Comparison of ENCODE assay signal across 23 cellular contexts in genomic region chr4:82433791-82434190, GRCh38. TPM values are rescaled to one million over a fixed set of nuclear protein-coding genes. Genes with fewer than 3 reads are reported as not detected.
A peak's percentile ranks its signal among the peaks of the same experiment; 100 is the strongest.
DNase-seq lines count a peak whose midpoint lies in the region; ATAC-seq, FAIRE-seq and TF ChIP-seq lines count a peak whose summit lies in the region.
"Had no signal": no experiment of that assay in that cellular context is flagged by ENCODE, and none has a peak within 500 bp of the region (broad histone marks: within the 10 kb centered on the region; RNA-seq: fewer than 3 reads in every experiment).

No MANE protein-coding gene starts in this region.

- POLR2A ChIA-PET in CD4-positive, alpha-beta T cell (lab: Charles Lee), result no interaction called here
- POLR2A ChIA-PET in activated CD8-positive, alpha-beta T cell treated with anti-CD3 and anti-CD28 coated beads, Interleukin-2, amount 10 ng/mL, durations not matched to agents 7 days and 5 days (lab: Charles Lee), result no interaction called here

- H3K9ac ChIP-seq in BLaER1 (no peak overlapping the region), iPS-20b (ENCODE audit: low read depth, low read length) (no peak overlapping the region; the same call in 1 of the 2 replicates), kidney (ENCODE audit: low read length in 2 of 2) (no peak overlapping the region)

- no peak overlapping the region for H3K4me3 ChIP-seq in BLaER1
- peak overlapping the region; percentile 27 for H3K4me3 ChIP-seq in iPS-20b (ENCODE audit: low read length)
- H3K4me3 ChIP-seq in kidney (ENCODE audit: low read length in 2 of 2), result no peak overlapping the region
- H3K4me3 ChIP-seq: coronary artery, psoas muscle, skin epidermis, tibial nerve had no signal

- no peaks in the 10 kb centered on the region for H3K27me3 ChIP-seq in BLaER1
- no peaks in the 10 kb centered on the region for H3K27me3 ChIP-seq in CD4-positive, alpha-beta T cell (ENCODE audit: control insufficient read depth, insufficient read depth, low read length)
- no peaks in the 10 kb centered on the region for H3K27me3 ChIP-seq in iPS-20b (ENCODE audit: insufficient read depth, low read length)
- H3K27me3 ChIP-seq: tibial nerve had no signal

- H3K27ac ChIP-seq in BLaER1, result no peak overlapping the region
- H3K27ac ChIP-seq in CD4-positive, alpha-beta T cell (ENCODE audit: low read depth, low read length), result no peak overlapping the region
- no peak overlapping the region for H3K27ac ChIP-seq in iPS-20b (ENCODE audit: low read length)
- H3K27ac ChIP-seq in kidney (ENCODE audit: low read depth in 2 of 2, low read length in 2 of 2), result no peak overlapping the region
- H3K27ac ChIP-seq: coronary artery, psoas muscle, SK-N-MC, skin epidermis, tibial nerve had no signal

- H3K36me3 ChIP-seq in BLaER1, result peaks cover 56% of the 10 kb centered on the region
- H3K36me3 ChIP-seq in iPS-20b (ENCODE audit: insufficient read depth, low read depth, low read length), result peaks cover 28% of the 10 kb centered on the region
- H3K36me3 ChIP-seq in kidney (ENCODE audit: control insufficient read depth in 1 of 2, insufficient read depth in 2 of 2, low read length in 2 of 2), result no peaks in the 10 kb centered on the region
- H3K36me3 ChIP-seq: tibial nerve had no signal

- no peak for DNase-seq in CD4-positive, alpha-beta T cell
- DNase-seq in activated CD8-positive, alpha-beta T cell treated with anti-CD3 and anti-CD28 coated beads, Interleukin-2, amount 10 ng/mL, durations not matched to agents 7 days and 5 days, result no peak
- DNase-seq in kidney (no peak), medulla oblongata (ENCODE audit: extremely low spot score) (no peak), SKM-1 treated with dmso at 0.1 percent for 144 hours (lab: John Stamatoyannopoulos, UW; ENCODE audit: unreplicated experiment) (no peak)
- DNase-seq: DMS79 treated with DMSO at 0.1 percent for 48 hours; H7; immature natural killer cell; left ventricle myocardium superior; NCI-H1105; NCI-H510A treated with DMSO at 0.1 percent for 48 hours; psoas muscle; RPMI8226; stimulated activated CD4-positive, alpha-beta T cell treated with anti-CD3 and anti-CD28 coated beads, Interleukin-2, amount 100 ng/mL, for 24 hours; stimulated activated naive CD4-positive, alpha-beta T cell treated with Interleukin-2 at 50 U/mL for 16 hours; T1000 had no signal

- CTCF ChIA-PET in CD4-positive, alpha-beta T cell (lab: Charles Lee), result no interaction called here
- CTCF ChIA-PET in activated CD8-positive, alpha-beta T cell treated with anti-CD3 and anti-CD28 coated beads, Interleukin-2, amount 10 ng/mL, durations not matched to agents 7 days and 5 days (lab: Charles Lee), result no interaction called here

- H3K4me1 ChIP-seq in BLaER1, result peaks cover 31% of the 10 kb centered on the region
- H3K4me1 ChIP-seq in iPS-20b (ENCODE audit: insufficient read depth, low read length), result peaks cover 22% of the 10 kb centered on the region
- H3K4me1 ChIP-seq in kidney (ENCODE audit: control insufficient read depth in 1 of 2, insufficient read depth in 1 of 2, low read depth in 1 of 2, low read length in 2 of 2), result peaks cover 7 to 19% of the 10 kb centered on the region in 2 donors

- ATAC-seq in CD4-positive, alpha-beta T cell (ENCODE audit: poor library complexity), result no peak
- no peak for ATAC-seq in activated CD8-positive, alpha-beta T cell treated with anti-CD3 and anti-CD28 coated beads, Interleukin-2, amount 10 ng/mL, durations not matched to agents 7 days and 5 days
- ATAC-seq: left ventricle myocardium superior, psoas muscle had no signal

- peaks cover under 1% of the 10 kb centered on the region; the same call in 1 of the 2 replicates for H3K9me3 ChIP-seq in BLaER1
- H3K9me3 ChIP-seq in CD4-positive, alpha-beta T cell (ENCODE audit: control insufficient read depth, low read length), result no peaks in the 10 kb centered on the region
- H3K9me3 ChIP-seq in iPS-20b (ENCODE audit: insufficient read depth, low read depth, low read length), result no peaks in the 10 kb centered on the region
- H3K9me3 ChIP-seq in kidney (ENCODE audit: control insufficient read depth in 1 of 2, low read length in 2 of 2), result no peaks in the 10 kb centered on the region
- H3K9me3 ChIP-seq: psoas muscle, tibial nerve had no signal

- peaks cover 65% of the 10 kb centered on the region for H3K36me3 Mint-ChIP-seq in CD4-positive, alpha-beta T cell (ENCODE audit: low read depth)
- H3K36me3 Mint-ChIP-seq in activated CD8-positive, alpha-beta T cell treated with anti-CD3 and anti-CD28 coated beads, Interleukin-2, amount 10 ng/mL, durations not matched to agents 7 days and 5 days (ENCODE audit: low read depth), result peaks cover 55% of the 10 kb centered on the region

- intact Hi-C loops in CD4-positive, alpha-beta T cell (cut with DNase I, micrococcal nuclease), result loop anchor here in 1 of 2 experiments (5.0 to 10.0 kb wide), 4 partner anchors 469 to 1051 kb away; partner anchors contain the start of genes ABRAXAS1, COPS4, HELQ and MRPS18C
- intact Hi-C loops in kidney (cut with DNase I), result no loop called here

- H3K27me3 Mint-ChIP-seq in CD4-positive, alpha-beta T cell, result peaks cover 4% of the 10 kb centered on the region
- no peaks in the 10 kb centered on the region for H3K27me3 Mint-ChIP-seq in activated CD8-positive, alpha-beta T cell treated with anti-CD3 and anti-CD28 coated beads, Interleukin-2, amount 10 ng/mL, durations not matched to agents 7 days and 5 days (ENCODE audit: low read depth)

- H3K4me2 ChIP-seq in BLaER1, result peak overlapping the region; percentile 9; the same call in 1 of the 2 replicates

- no peak overlapping the region for H3K27ac Mint-ChIP-seq in CD4-positive, alpha-beta T cell
- H3K27ac Mint-ChIP-seq in activated CD8-positive, alpha-beta T cell treated with anti-CD3 and anti-CD28 coated beads, Interleukin-2, amount 10 ng/mL, durations not matched to agents 7 days and 5 days, result peak overlapping the region; percentile 18

- H3K9me3 Mint-ChIP-seq in CD4-positive, alpha-beta T cell, result no peaks in the 10 kb centered on the region
- no peaks in the 10 kb centered on the region for H3K9me3 Mint-ChIP-seq in activated CD8-positive, alpha-beta T cell treated with anti-CD3 and anti-CD28 coated beads, Interleukin-2, amount 10 ng/mL, durations not matched to agents 7 days and 5 days (ENCODE audit: insufficient read depth)
- H3K9me3 Mint-ChIP-seq: immature natural killer cell had no signal

- TF ChIP-seq CTCF in CD4-positive, alpha-beta T cell (IDR thresholded peaks at IDR 0.05), result no peak
- TF ChIP-seq CTCF in kidney (IDR thresholded peaks at IDR 0.05; ENCODE audit: borderline replicate concordance, extremely low read depth, insufficient read depth), result no peak

- peak overlapping the region; percentile 52 for H3K4me3 Mint-ChIP-seq in CD4-positive, alpha-beta T cell
- no peak overlapping the region for H3K4me3 Mint-ChIP-seq in activated CD8-positive, alpha-beta T cell treated with anti-CD3 and anti-CD28 coated beads, Interleukin-2, amount 10 ng/mL, durations not matched to agents 7 days and 5 days

- peaks cover 83% of the 10 kb centered on the region for H4K20me1 ChIP-seq in BLaER1

- H3K4me1 Mint-ChIP-seq in CD4-positive, alpha-beta T cell (ENCODE audit: low read depth), result peaks cover 76% of the 10 kb centered on the region
- peaks cover 47% of the 10 kb centered on the region for H3K4me1 Mint-ChIP-seq in activated CD8-positive, alpha-beta T cell treated with anti-CD3 and anti-CD28 coated beads, Interleukin-2, amount 10 ng/mL, durations not matched to agents 7 days and 5 days (ENCODE audit: low read depth)

- FAIRE-seq in kidney (lab: Jason Lieb, UNC), result no peak
- FAIRE-seq: endothelial cell of umbilical vein had no signal

RNA-seq across cellular contexts. Expression of gene ENOPH1, which starts 3.4 kb away (rescaled TPM):
- total RNA-seq in CD4-positive, alpha-beta T cell, result 10 to 100 TPM; 17.9 to 19.4 TPM
- 10 to 100 TPM; 45.0 to 45.3 TPM for total RNA-seq in activated CD8-positive, alpha-beta T cell treated with anti-CD3 and anti-CD28 coated beads, Interleukin-2, amount 10 ng/mL, durations not matched to agents 7 days and 5 days
- total RNA-seq in kidney, result 30.3 TPM
- 36.0 TPM for polyA plus RNA-seq in kidney (ENCODE audit: insufficient read depth, low read depth, low replicate concordance)

RNA-seq across cellular contexts. Expression of gene HNRNPDL, which starts 3.5 kb away (rescaled TPM):
- 100 to 1,000 TPM; 461 to 467 TPM for total RNA-seq in CD4-positive, alpha-beta T cell
- total RNA-seq in activated CD8-positive, alpha-beta T cell treated with anti-CD3 and anti-CD28 coated beads, Interleukin-2, amount 10 ng/mL, durations not matched to agents 7 days and 5 days, result 100 to 1,000 TPM; 331 TPM
- 263 TPM for total RNA-seq in kidney
- 135 TPM for polyA plus RNA-seq in kidney (ENCODE audit: insufficient read depth, low read depth, low replicate concordance)

RNA-seq across cellular contexts. Expression of gene HNRNPD, which starts 60.0 kb away (rescaled TPM):
- total RNA-seq in CD4-positive, alpha-beta T cell, result 100 to 1,000 TPM; 235 to 244 TPM
- 100 to 1,000 TPM; 405 to 406 TPM for total RNA-seq in activated CD8-positive, alpha-beta T cell treated with anti-CD3 and anti-CD28 coated beads, Interleukin-2, amount 10 ng/mL, durations not matched to agents 7 days and 5 days
- 177 TPM for total RNA-seq in kidney
- polyA plus RNA-seq in kidney (ENCODE audit: insufficient read depth, low read depth, low replicate concordance), result 120 TPM
